16 cellular contexts compared by ENCODE assay signal in the genomic region with DNA sequence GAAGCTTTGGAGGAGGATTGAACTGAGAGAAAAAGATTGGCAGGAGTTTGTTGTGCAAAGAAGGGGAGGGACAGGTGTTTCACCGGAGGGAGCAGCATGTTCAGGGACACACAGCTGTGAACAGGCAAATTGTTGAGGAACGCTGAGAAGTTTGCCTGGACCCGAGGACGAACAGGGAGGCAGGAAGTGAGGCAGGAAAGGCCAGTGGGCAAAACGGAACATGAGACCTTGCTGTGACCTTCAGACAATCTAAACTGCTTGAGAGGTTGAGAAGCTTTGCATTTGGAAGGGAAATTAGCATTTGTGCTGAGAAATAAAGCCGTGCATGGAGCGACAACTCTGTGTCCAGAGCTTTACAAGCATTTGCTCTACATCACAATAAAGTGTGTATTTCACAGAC. TPM values are rescaled to one million over a fixed set of nuclear protein-coding genes. Genes with fewer than 3 reads are reported as not detected.
DNase-seq lines count a peak whose midpoint lies in the region; ATAC-seq, FAIRE-seq and TF ChIP-seq lines count a peak whose summit lies in the region.
"Had no signal": no experiment of that assay in that cellular context is flagged by ENCODE, and none has a peak within 500 bp of the region (broad histone marks: within the 10 kb centered on the region; RNA-seq: fewer than 3 reads in every experiment).

No MANE protein-coding gene starts in this region.

- TF ChIP-seq CTCF in mammary epithelial cell (conservative IDR thresholded peaks at IDR 0.05 in 1 of 2, IDR thresholded peaks at IDR 0.05 in 1 of 2; ENCODE audit: extremely low read depth in 1 of 2, insufficient read depth in 1 of 2, low read depth in 1 of 2, low read length in 2 of 2) (no peak), breast epithelium (IDR thresholded peaks at IDR 0.05) (no peak), K562 (IDR thresholded peaks at IDR 0.05 in 2 of 3, conservative IDR thresholded peaks at IDR 0.05 in 1 of 3; ENCODE audit: insufficient read depth in 2 of 3, low read depth in 1 of 3, low read length in 3 of 3) (no peak), liver (IDR thresholded peaks at IDR 0.05; ENCODE audit: low read depth, low read length, missing input control) (no peak)

- H2AFZ ChIP-seq in mammary epithelial cell (ENCODE audit: low read depth, low read length) (peak overlapping the region; percentile 34), K562 (ENCODE audit: low read depth, low read length) (peak overlapping the region; percentile 80)

- H4K20me1 ChIP-seq in mammary epithelial cell (ENCODE audit: insufficient read depth, low read length) = no peaks in the 10 kb centered on the region
- H4K20me1 ChIP-seq in K562 (replicated peaks; ENCODE audit: control insufficient read depth, insufficient read depth, low read length) = no peaks in the 10 kb centered on the region

- FAIRE-seq in K562 (lab: Jason Lieb, UNC) = no peak

- no TSS peak for BruUV-seq in mammary epithelial cell (replicated peaks; lab: Mats Ljungman, UMichigan)
- no TSS peak for BruUV-seq in K562 (replicated peaks; lab: Mats Ljungman, UMichigan)

- no peaks in the 10 kb centered on the region for H3K9me3 Mint-ChIP-seq in activated CD8-positive, alpha-beta memory T cell treated with anti-CD3 and anti-CD28 coated beads, Interleukin-2, amount 10 ng/mL, durations not matched to agents 7 days and 5 days (ENCODE audit: low read depth)
- H3K9me3 Mint-ChIP-seq: stimulated activated effector memory CD8-positive, alpha-beta T cell treated with anti-CD3 and anti-CD28 coated beads, Interleukin-12 subunit alpha, Interleukin-12 subunit beta, amount 100 ng/mL, for 72 hours had no signal

- H3K27me3 ChIP-seq in mammary epithelial cell (ENCODE audit: insufficient read depth, low read length) (no peaks in the 10 kb centered on the region), breast epithelium (no peaks in the 10 kb centered on the region), K562 (ENCODE audit: control insufficient read depth in 2 of 2, insufficient read depth in 2 of 2, low read length in 2 of 2) (peaks cover 0 to 4% of the 10 kb centered on the region in 2 experiments; a peak in 2 of 5 replicates), liver (ENCODE audit: control insufficient read depth in 4 of 4, insufficient read depth in 4 of 4, low read length in 3 of 4) (no peaks in the 10 kb centered on the region), skeletal muscle satellite cell (ENCODE audit: control insufficient read depth, insufficient read depth, low read length) (peaks cover 3% of the 10 kb centered on the region)
- H3K27me3 ChIP-seq: tibial nerve had no signal

- WGBS in mammary epithelial cell (ENCODE audit: low coverage, missing lambda C conversion rate) = 46% methylated on average over 6 of the region's 7 CpGs
- WGBS in K562 (ENCODE audit: insufficient coverage, low coverage, missing lambda C conversion rate) = 27% methylated on average over 7 of the region's 7 CpGs
- WGBS in liver = 44% methylated on average over 7 of the region's 7 CpGs

- no peak overlapping the region for H3K27ac Mint-ChIP-seq in activated CD8-positive, alpha-beta memory T cell treated with anti-CD3 and anti-CD28 coated beads, Interleukin-2, amount 10 ng/mL, durations not matched to agents 7 days and 5 days
- H3K27ac Mint-ChIP-seq: stimulated activated effector memory CD8-positive, alpha-beta T cell treated with anti-CD3 and anti-CD28 coated beads, Interleukin-12 subunit alpha, Interleukin-12 subunit beta, amount 100 ng/mL, for 72 hours had no signal

- H3K79me2 ChIP-seq in mammary epithelial cell (ENCODE audit: insufficient read depth, low read length) (no peaks in the 10 kb centered on the region), K562 (ENCODE audit: control insufficient read depth, insufficient read depth, low read length) (no peaks in the 10 kb centered on the region)

- CTCF ChIA-PET in mammary epithelial cell (lab: Charles Lee; ENCODE audit: low non-redundant PET) = interaction anchor here (0.6 kb wide), 1 partner anchor 304 kb away, joined by 5 read pairs; no protein-coding TSS in a partner anchor
- CTCF ChIA-PET in K562 (lab: Yijun Ruan, JAX; ENCODE audit: low intra/inter-chr PET ratio) = no interaction called here
- CTCF ChIA-PET in activated CD8-positive, alpha-beta memory T cell treated with anti-CD3 and anti-CD28 coated beads, Interleukin-2, amount 10 ng/mL, durations not matched to agents 7 days and 5 days (lab: Charles Lee) = interaction anchor here (1.1 to 4.5 kb wide), 3 partner anchors 11 to 150 kb away, joined by 3 to 21 read pairs (median 3); no protein-coding TSS in a partner anchor

- peaks cover 13% of the 10 kb centered on the region for H3K4me1 ChIP-seq in mammary epithelial cell (ENCODE audit: insufficient read depth, low read length)
- no peaks in the 10 kb centered on the region for H3K4me1 ChIP-seq in breast epithelium
- peaks cover 0 to 4% of the 10 kb centered on the region in 2 experiments; a peak in 2 of 5 replicates for H3K4me1 ChIP-seq in K562 (replicated peaks in 1 of 2; ENCODE audit: control insufficient read depth in 2 of 2, insufficient read depth in 2 of 2, low read length in 2 of 2)
- no peaks in the 10 kb centered on the region for H3K4me1 ChIP-seq in liver (ENCODE audit: control insufficient read depth in 4 of 4, insufficient read depth in 4 of 4, low read length in 3 of 4)
- H3K4me1 ChIP-seq in skeletal muscle satellite cell (ENCODE audit: control insufficient read depth, insufficient read depth, low read length) = peaks cover 10% of the 10 kb centered on the region
- H3K4me1 ChIP-seq: tibial nerve had no signal

- TF ChIP-seq EP300 in K562 (IDR thresholded peaks at IDR 0.05; ENCODE audit: low read length) = no peak

- peaks cover 10% of the 10 kb centered on the region for H3K4me1 Mint-ChIP-seq in activated CD8-positive, alpha-beta memory T cell treated with anti-CD3 and anti-CD28 coated beads, Interleukin-2, amount 10 ng/mL, durations not matched to agents 7 days and 5 days
- H3K4me1 Mint-ChIP-seq: stimulated activated effector memory CD8-positive, alpha-beta T cell treated with anti-CD3 and anti-CD28 coated beads, Interleukin-12 subunit alpha, Interleukin-12 subunit beta, amount 100 ng/mL, for 72 hours had no signal

- H3K9me3 ChIP-seq in mammary epithelial cell (replicated peaks; ENCODE audit: insufficient read depth, low read length) (no peaks in the 10 kb centered on the region), breast epithelium (no peaks in the 10 kb centered on the region), K562 (replicated peaks; ENCODE audit: control insufficient read depth, insufficient read depth, low read depth, low read length) (no peaks in the 10 kb centered on the region), liver (ENCODE audit: control insufficient read depth in 4 of 4, low read length in 3 of 4) (no peaks in the 10 kb centered on the region), skeletal muscle satellite cell (replicated peaks; ENCODE audit: low read length) (no peaks in the 10 kb centered on the region)
- H3K9me3 ChIP-seq: tibial nerve had no signal

- in situ Hi-C loops in mammary epithelial cell (cut with MboI; ENCODE audit: low sequenced_read_pairs in 2 of 2) (no loop called here), K562 (cut with MboI) (no loop called here)

- no peaks in the 10 kb centered on the region for H3K36me3 ChIP-seq in mammary epithelial cell (ENCODE audit: insufficient read depth, low read length)
- no peaks in the 10 kb centered on the region for H3K36me3 ChIP-seq in breast epithelium
- H3K36me3 ChIP-seq in K562 (ENCODE audit: control insufficient read depth, insufficient read depth, low read length) = no peaks in the 10 kb centered on the region
- H3K36me3 ChIP-seq in liver (ENCODE audit: control insufficient read depth in 4 of 4, insufficient read depth in 3 of 4, low read depth in 1 of 4, low read length in 3 of 4) = no peaks in the 10 kb centered on the region
- H3K36me3 ChIP-seq in skeletal muscle satellite cell (ENCODE audit: insufficient read depth, low read length) = no peaks in the 10 kb centered on the region
- H3K36me3 ChIP-seq: tibial nerve had no signal

- no peaks in the 10 kb centered on the region for H3K27me3 Mint-ChIP-seq in activated CD8-positive, alpha-beta memory T cell treated with anti-CD3 and anti-CD28 coated beads, Interleukin-2, amount 10 ng/mL, durations not matched to agents 7 days and 5 days

- dilution Hi-C loops in mammary epithelial cell (cut with HindIII; ENCODE audit: low sequenced_read_pairs) = loop anchor here (5.0 kb wide), 2 partner anchors 148 to 238 kb away; no protein-coding TSS in a partner anchor

- ATAC-seq in K562 (no peak; the same call in 2 of the 3 replicates), HG03342 (IDR thresholded peaks at IDR 0.05; ENCODE audit: unreplicated experiment) (no peak), HG03378 (IDR thresholded peaks at IDR 0.05; ENCODE audit: unreplicated experiment) (no peak)
- no peak for ATAC-seq in activated CD8-positive, alpha-beta memory T cell treated with anti-CD3 and anti-CD28 coated beads, Interleukin-2, amount 10 ng/mL, durations not matched to agents 7 days and 5 days
- ATAC-seq: stimulated activated effector memory CD8-positive, alpha-beta T cell treated with anti-CD3 and anti-CD28 coated beads, Interleukin-12 subunit alpha, Interleukin-12 subunit beta, amount 100 ng/mL, for 72 hours had no signal

- no peak for TF ChIP-seq POLR2A in breast epithelium (IDR thresholded peaks at IDR 0.05)
- TF ChIP-seq POLR2A in K562 (conservative IDR thresholded peaks at IDR 0.05) = no peak

- DNase-seq in mammary epithelial cell (no peak), breast epithelium (ENCODE audit: low spot score in 2 of 2) (no peak), K562 (ENCODE audit: extremely low read depth in 1 of 4, low spot score in 3 of 4) (no peak)
- no peak for DNase-seq in activated CD8-positive, alpha-beta memory T cell treated with anti-CD3 and anti-CD28 coated beads, Interleukin-2, amount 10 ng/mL, durations not matched to agents 7 days and 5 days
- DNase-seq: activated CD8-positive, alpha-beta memory T cell treated with anti-CD3 and anti-CD28 coated beads, Interleukin-2, amount 50 U/mL, for 48 hours; activated naive CD4-positive, alpha-beta T cell treated with Interleukin-2 at 50 U/mL for 16 hours; C1 segment of cervical spinal cord; DMS79; NCI-H2029 treated with DMSO at 0.1 percent for 48 hours had no signal

- intact Hi-C loops in mammary epithelial cell (cut with micrococcal nuclease) (no loop called here), breast epithelium (cut with DNase I; ENCODE audit: low total_unique reads) (loop anchor here (5.0 kb wide), 1 partner anchor 293 kb away; no protein-coding TSS in a partner anchor), K562 (cut with micrococcal nuclease) (no loop called here)

- POLR2A ChIA-PET in K562 (lab: Yijun Ruan, JAX) = interaction anchor here (0.5 to 1.4 kb wide), 9 partner anchors 8 to 267 kb away, joined by 3 to 6 read pairs (median 3); no protein-coding TSS in a partner anchor

- no peak overlapping the region for H3K4me3 Mint-ChIP-seq in activated CD8-positive, alpha-beta memory T cell treated with anti-CD3 and anti-CD28 coated beads, Interleukin-2, amount 10 ng/mL, durations not matched to agents 7 days and 5 days
- H3K4me3 Mint-ChIP-seq: stimulated activated effector memory CD8-positive, alpha-beta T cell treated with anti-CD3 and anti-CD28 coated beads, Interleukin-12 subunit alpha, Interleukin-12 subunit beta, amount 100 ng/mL, for 72 hours had no signal

- H3K4me3 ChIP-seq in mammary epithelial cell (replicated peaks in 1 of 3; ENCODE audit: insufficient read depth in 1 of 3, low read depth in 2 of 3, low read length in 3 of 3) = no peak overlapping the region
- no peak overlapping the region for H3K4me3 ChIP-seq in breast epithelium
- no peak overlapping the region for H3K4me3 ChIP-seq in K562
- H3K4me3 ChIP-seq in liver (ENCODE audit: low read depth in 1 of 3, low read length in 3 of 3) = no peak overlapping the region
- H3K4me3 ChIP-seq in skeletal muscle satellite cell (ENCODE audit: low read length) = no peak overlapping the region
- H3K4me3 ChIP-seq: lung, tibial nerve had no signal

- no peaks in the 10 kb centered on the region for H3K9me1 ChIP-seq in K562 (ENCODE audit: control insufficient read depth, insufficient read depth, low read length)

- TF ChIP-seq RAD21 in K562 (CRISPR knock-in tag; conservative IDR thresholded peaks at IDR 0.05 in 1 of 2, IDR thresholded peaks at IDR 0.05 in 1 of 2) (no peak), liver (IDR thresholded peaks at IDR 0.05) (no peak)

- no peaks in the 10 kb centered on the region for H3K36me3 Mint-ChIP-seq in activated CD8-positive, alpha-beta memory T cell treated with anti-CD3 and anti-CD28 coated beads, Interleukin-2, amount 10 ng/mL, durations not matched to agents 7 days and 5 days
- H3K36me3 Mint-ChIP-seq: stimulated activated effector memory CD8-positive, alpha-beta T cell treated with anti-CD3 and anti-CD28 coated beads, Interleukin-12 subunit alpha, Interleukin-12 subunit beta, amount 100 ng/mL, for 72 hours had no signal

- H3K4me2 ChIP-seq in mammary epithelial cell (ENCODE audit: insufficient read depth, low read depth, low read length) (no peak overlapping the region), K562 (ENCODE audit: insufficient read depth, low read length) (peak overlapping the region; percentile 10), skeletal muscle satellite cell (ENCODE audit: low read length) (peak overlapping the region; percentile 20)

- no peak overlapping the region for H3K27ac ChIP-seq in mammary epithelial cell (ENCODE audit: insufficient read depth, low read depth, low read length)
- H3K27ac ChIP-seq in breast epithelium = no peak overlapping the region
- no peak overlapping the region for H3K27ac ChIP-seq in K562 (ENCODE audit: extremely low read depth, low read depth, low read length)
- no peak overlapping the region for H3K27ac ChIP-seq in liver (ENCODE audit: low read depth in 1 of 2, low read length in 2 of 2)
- H3K27ac ChIP-seq: tibial nerve had no signal

- H3K9ac ChIP-seq in mammary epithelial cell (ENCODE audit: insufficient read depth, low read length) (no peak overlapping the region), K562 (ENCODE audit: insufficient read depth in 1 of 2, low read depth in 2 of 2, low read length in 2 of 2) (peak overlapping the region in 1 of 2 experiments; percentile 75; a peak in 1 of 4 replicates), liver (ENCODE audit: low read depth in 1 of 2, low read length in 2 of 2) (no peak overlapping the region), skeletal muscle satellite cell (ENCODE audit: low read depth, low read length) (no peak overlapping the region)

RNA-seq across cellular contexts. Expression of gene CDC25A, which starts 47.9 kb away (rescaled TPM):
- 10 to 100 TPM in 1 of 2 donors, 1 to 10 TPM in 1; 7.3 to 17.8 TPM for total RNA-seq in mammary epithelial cell
- 16.3 TPM for polyA plus RNA-seq in mammary epithelial cell
- polyA minus RNA-seq in mammary epithelial cell = 15.7 TPM
- 1 to 10 TPM in 2 of 3 donors, under 1 TPM in 1; 0.80 to 2.6 (median 1.3) TPM for total RNA-seq in breast epithelium
- total RNA-seq in K562 (2011; cell fraction: chromatin; rRNA removed; ENCODE audit: low replicate concordance) = 39.9 and 44.1 TPM in 2 replicates
- total RNA-seq in K562 (2011; cell fraction: nucleolus; rRNA removed) = 24.7 and 27.9 TPM in 2 replicates
- 21.5 and 23.1 TPM in 2 replicates for total RNA-seq in K562 (2011; cell fraction: nucleoplasm; rRNA removed)
- 53.9 and 61.3 TPM in 2 replicates for total RNA-seq in K562 (2014; rRNA removed)
- 52.2 and 53.9 TPM in 2 replicates for total RNA-seq in K562 (2014; rRNA removed; fragmentation: Illumina TruSeq; extraction: Trizol)
- 45.6 and 51.8 TPM in 2 replicates for total RNA-seq in K562 (2015; rRNA removed; fragmentation: Illumina TruSeq; extraction: Trizol)
- 52.0 and 59.2 TPM in 2 replicates for total RNA-seq in K562 (2021)
- 27.0 and 35.8 TPM in 2 replicates for polyA plus RNA-seq in K562 (2011; rRNA removed)
- 19.2 and 35.0 TPM in 2 replicates for polyA plus RNA-seq in K562 (2011; cell fraction: cytosol; rRNA removed)
- polyA plus RNA-seq in K562 (2011; cell fraction: nucleus; rRNA removed) = 14.7 and 15.2 TPM in 2 replicates
- 19.6 and 29.2 TPM in 2 replicates for polyA plus RNA-seq in K562 (2012)
- polyA plus RNA-seq in K562 (2014; fragmentation: Illumina TruSeq; extraction: Trizol) = 46.5 and 56.2 TPM in 2 replicates
- 1 to 10 TPM; 3.4 to 5.0 TPM for polyA plus RNA-seq in K562 (2014; fragmentation: Nextera tagmentation; extraction: Ambion mirVana)
- polyA plus RNA-seq in K562 (2014; rRNA removed) = 30.3 and 34.7 TPM in 2 replicates
- 42.7 and 45.9 TPM in 2 replicates for polyA minus RNA-seq in K562 (2011; rRNA and poly(A)+ RNA removed)
- 30.5 and 32.1 TPM in 2 replicates for polyA minus RNA-seq in K562 (2011; cell fraction: cytosol; rRNA and poly(A)+ RNA removed)
- 15.9 and 16.6 TPM in 2 replicates for polyA minus RNA-seq in K562 (2011; cell fraction: nucleus; rRNA and poly(A)+ RNA removed)
- 10 to 100 TPM in 1 of 2 donors, under 1 TPM in 1; 0.25 to 29.6 TPM for total RNA-seq in liver
- polyA plus RNA-seq in liver = under 1 TPM; 0.18 to 0.95 TPM
- 6.3 and 6.8 TPM in 2 replicates for total RNA-seq in skeletal muscle satellite cell (2012; rRNA removed)
- 10 to 100 TPM; 33.1 to 39.4 TPM for total RNA-seq in activated CD8-positive, alpha-beta memory T cell treated with anti-CD3 and anti-CD28 coated beads, Interleukin-2, amount 10 ng/mL, durations not matched to agents 7 days and 5 days
